8 cellular contexts compared by ENCODE assay signal in the genomic region with DNA sequence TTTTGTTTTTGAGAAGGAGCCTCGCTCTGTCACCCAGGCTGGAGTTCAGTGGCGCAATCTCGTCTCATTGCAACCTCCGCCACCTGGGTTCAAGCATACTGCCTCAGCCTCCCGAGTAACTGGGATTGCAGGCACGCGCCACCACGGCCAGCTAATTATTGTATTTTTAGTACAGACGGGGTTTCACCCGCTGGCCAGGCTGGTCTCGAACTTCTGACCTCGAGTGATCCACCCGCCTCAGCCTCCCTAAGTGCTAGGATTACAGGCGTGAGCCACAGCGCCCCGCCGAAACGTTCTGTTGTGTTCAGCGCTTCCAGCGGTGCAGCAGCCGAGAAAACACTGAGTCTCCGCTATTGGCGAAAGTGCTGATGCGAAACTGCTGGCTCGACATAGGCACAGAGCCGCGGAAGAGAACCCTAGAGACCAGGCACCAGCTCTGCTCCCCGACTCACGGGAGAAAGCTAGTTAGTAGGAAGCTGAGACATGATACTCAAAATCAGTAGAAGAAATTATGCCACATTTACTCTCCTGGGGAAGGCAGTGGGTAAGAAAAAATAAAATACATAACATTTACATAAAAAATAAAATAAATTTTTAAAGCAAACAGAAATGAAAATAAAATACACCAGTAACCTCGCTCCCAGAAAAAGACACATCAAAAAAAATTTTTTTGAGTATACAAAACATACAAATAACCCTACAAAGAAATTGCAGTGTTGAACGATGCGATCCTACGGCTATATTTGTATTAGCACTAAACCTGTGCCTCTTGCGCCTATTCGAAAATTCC. TPM values are rescaled to one million over a fixed set of nuclear protein-coding genes. Genes with fewer than 3 reads are reported as not detected.
DNase-seq lines count a peak whose midpoint lies in the region; ATAC-seq, FAIRE-seq and TF ChIP-seq lines count a peak whose summit lies in the region.

No MANE protein-coding gene starts in this region.

- WGBS in pancreas, 2 donors = 13 to 15% methylated on average over 35 of the region's 35 CpGs

- DNase-seq in NB4 (ENCODE audit: low read depth) (peak; percentile 98), SJSA1 (ENCODE audit: low read depth in 1 of 2, low spot score in 2 of 2) (peak; percentile 88 to 94), glomerular visceral epithelial cell (ENCODE audit: extremely low spot score) (peak; percentile 90), pancreas (peak in 5 of 6 donors; percentile 27 to 69 (median 64)), tibial artery (peak; percentile 89 to 94)
- peak; percentile 91 for DNase-seq in activated naive CD4-positive, alpha-beta T cell treated with Interleukin-2 at 50 U/mL for 16 hours

- POLR2A ChIA-PET in HEK293 (lab: Yijun Ruan, JAX) = interaction anchor here (1.1 to 2.9 kb wide), 5 partner anchors 10 to 113 kb away, joined by 4 to 20 read pairs (median 8); partner anchors contain the start of gene ZNF131

- H3K27ac ChIP-seq in HEK293 (ENCODE audit: extremely low read depth, low read depth, low read length) = peak overlapping the region; percentile 75
- peak overlapping the region; percentile 84 for H3K27ac ChIP-seq in SJSA1
- peak overlapping the region in 2 of 4 donors; percentile 71 to 85 for H3K27ac ChIP-seq in pancreas
- peak overlapping the region; percentile 84 to 85 for H3K27ac ChIP-seq in tibial artery

- H3K36me3 ChIP-seq in HEK293 (ENCODE audit: control insufficient read depth in 2 of 2, insufficient read depth in 1 of 2, low read length in 2 of 2) = no peaks in the 10 kb centered on the region
- H3K36me3 ChIP-seq in SJSA1 = no peaks in the 10 kb centered on the region
- H3K36me3 ChIP-seq in pancreas = no peaks in the 10 kb centered on the region
- no peaks in the 10 kb centered on the region for H3K36me3 ChIP-seq in tibial artery

- TF ChIP-seq POLR2A in NB4 (IDR thresholded peaks at IDR 0.05; ENCODE audit: extremely low read depth, insufficient read length) = peak; percentile 70

- H3K4me3 ChIP-seq in HEK293 (ENCODE audit: low read depth, low read length) = peak overlapping the region; percentile 50
- peak overlapping the region; percentile 89 for H3K4me3 ChIP-seq in NB4 (ENCODE audit: low read depth, low read length)
- peak overlapping the region; percentile 48 for H3K4me3 ChIP-seq in SJSA1
- peak overlapping the region in 2 of 4 donors; percentile 12 to 46 for H3K4me3 ChIP-seq in pancreas
- H3K4me3 ChIP-seq in tibial artery = peak overlapping the region; percentile 53 to 77

- no peaks in the 10 kb centered on the region for H3K9me3 ChIP-seq in HEK293 (ENCODE audit: control insufficient read depth, insufficient read depth, low read depth, low read length)
- H3K9me3 ChIP-seq in SJSA1 (replicated peaks) = no peaks in the 10 kb centered on the region
- no peaks in the 10 kb centered on the region for H3K9me3 ChIP-seq in pancreas
- no peaks in the 10 kb centered on the region for H3K9me3 ChIP-seq in tibial artery

- H3K27me3 ChIP-seq in SJSA1 (replicated peaks) (no peaks in the 10 kb centered on the region; the same call in 1 of the 2 replicates), pancreas (peaks cover 6 to 54% (median 14%) of the 10 kb centered on the region in 4 donors), tibial artery (no peaks in the 10 kb centered on the region)

- peaks cover 3% of the 10 kb centered on the region; the same call in 1 of the 2 replicates for H3K4me1 ChIP-seq in HEK293 (ENCODE audit: control insufficient read depth, insufficient read depth, low read length)
- peaks cover 23% of the 10 kb centered on the region for H3K4me1 ChIP-seq in SJSA1 (replicated peaks)
- H3K4me1 ChIP-seq in pancreas = no peaks in the 10 kb centered on the region
- H3K4me1 ChIP-seq in tibial artery = peaks cover 0 to 18% (median 5%) of the 10 kb centered on the region in 4 donors

- intact Hi-C loops in pancreas (cut with DNase I) (no loop called here), tibial artery (cut with DNase I; ENCODE audit: low total_unique reads) (loop anchor here (5.0 kb wide), 1 partner anchor 34 kb away; the partner anchor contains the start of gene ANXA2R)

- FAIRE-seq in G401.6 (lab: Jason Lieb, UNC) (peak; percentile 86), pancreas (lab: Jason Lieb, UNC) (no peak)

- CTCF ChIA-PET in HEK293 (lab: Yijun Ruan, JAX) = interaction anchor here (0.5 to 3.2 kb wide), 7 partner anchors 12 to 1180 kb away, joined by 3 to 14 read pairs (median 4); no protein-coding TSS in a partner anchor

- TF ChIP-seq CTCF in HEK293 (tag by site-specific recombination; IDR thresholded peaks at IDR 0.05) (peak; percentile 83), NB4 (IDR thresholded peaks at IDR 0.05; ENCODE audit: low read depth, low read length) (peak; percentile 9), pancreas (IDR thresholded peaks at IDR 0.05) (no peak), tibial artery (IDR thresholded peaks at IDR 0.05) (no peak)

- peak; percentile 74 to 87 (median 82) for ATAC-seq in pancreas

TF ChIP-seq in HEK293, 187 proteins besides CTCF, POLR2A, EP300 and RAD21 (continues in another document):
- TF ChIP-seq ZFHX2 (tag by site-specific recombination; conservative IDR thresholded peaks at IDR 0.05) (no peak), ZNF416 (tag by site-specific recombination; IDR thresholded peaks at IDR 0.05) (no peak), ZNF549 (tag by site-specific recombination; IDR thresholded peaks at IDR 0.05) (no peak), ZIC2 (tag by site-specific recombination; IDR thresholded peaks at IDR 0.05) (peak; percentile 52), ZNF354C (tag by site-specific recombination; IDR thresholded peaks at IDR 0.05; ENCODE audit: borderline replicate concordance, low read depth) (no peak), ZBTB8A (tag by site-specific recombination; IDR thresholded peaks at IDR 0.05) (peak; percentile 88), ZNF121 (tag by site-specific recombination; IDR thresholded peaks at IDR 0.05) (peak; percentile 61), WT1 (tag by site-specific recombination; IDR thresholded peaks at IDR 0.05) (peak; percentile 60), PRDM6 (tag by site-specific recombination; IDR thresholded peaks at IDR 0.05) (no peak; the same call in 1 of the 2 replicates), GLIS1 (tag by site-specific recombination; IDR thresholded peaks at IDR 0.05) (peak; percentile 27; the same call in 1 of the 2 replicates), EGR2 (tag by site-specific recombination; IDR thresholded peaks at IDR 0.05; ENCODE audit: low read depth) (no peak), OSR2 (tag by site-specific recombination; IDR thresholded peaks at IDR 0.05) (no peak), ZNF16 (tag by site-specific recombination; IDR thresholded peaks at IDR 0.05; ENCODE audit: low read depth) (peak; percentile 66; the same call in 1 of the 2 replicates), ZSCAN30 (tag by site-specific recombination; IDR thresholded peaks at IDR 0.05) (peak; percentile 40), SP3 (tag by site-specific recombination; IDR thresholded peaks at IDR 0.05) (no peak), ZNF529 (tag by site-specific recombination; IDR thresholded peaks at IDR 0.05; ENCODE audit: insufficient replicate concordance) (no peak), ZNF707 (tag by site-specific recombination; IDR thresholded peaks at IDR 0.05) (no peak), ZNF600 (tag by site-specific recombination; IDR thresholded peaks at IDR 0.05) (peak; percentile 96)
- TF ChIP-seq, protein P1, sequence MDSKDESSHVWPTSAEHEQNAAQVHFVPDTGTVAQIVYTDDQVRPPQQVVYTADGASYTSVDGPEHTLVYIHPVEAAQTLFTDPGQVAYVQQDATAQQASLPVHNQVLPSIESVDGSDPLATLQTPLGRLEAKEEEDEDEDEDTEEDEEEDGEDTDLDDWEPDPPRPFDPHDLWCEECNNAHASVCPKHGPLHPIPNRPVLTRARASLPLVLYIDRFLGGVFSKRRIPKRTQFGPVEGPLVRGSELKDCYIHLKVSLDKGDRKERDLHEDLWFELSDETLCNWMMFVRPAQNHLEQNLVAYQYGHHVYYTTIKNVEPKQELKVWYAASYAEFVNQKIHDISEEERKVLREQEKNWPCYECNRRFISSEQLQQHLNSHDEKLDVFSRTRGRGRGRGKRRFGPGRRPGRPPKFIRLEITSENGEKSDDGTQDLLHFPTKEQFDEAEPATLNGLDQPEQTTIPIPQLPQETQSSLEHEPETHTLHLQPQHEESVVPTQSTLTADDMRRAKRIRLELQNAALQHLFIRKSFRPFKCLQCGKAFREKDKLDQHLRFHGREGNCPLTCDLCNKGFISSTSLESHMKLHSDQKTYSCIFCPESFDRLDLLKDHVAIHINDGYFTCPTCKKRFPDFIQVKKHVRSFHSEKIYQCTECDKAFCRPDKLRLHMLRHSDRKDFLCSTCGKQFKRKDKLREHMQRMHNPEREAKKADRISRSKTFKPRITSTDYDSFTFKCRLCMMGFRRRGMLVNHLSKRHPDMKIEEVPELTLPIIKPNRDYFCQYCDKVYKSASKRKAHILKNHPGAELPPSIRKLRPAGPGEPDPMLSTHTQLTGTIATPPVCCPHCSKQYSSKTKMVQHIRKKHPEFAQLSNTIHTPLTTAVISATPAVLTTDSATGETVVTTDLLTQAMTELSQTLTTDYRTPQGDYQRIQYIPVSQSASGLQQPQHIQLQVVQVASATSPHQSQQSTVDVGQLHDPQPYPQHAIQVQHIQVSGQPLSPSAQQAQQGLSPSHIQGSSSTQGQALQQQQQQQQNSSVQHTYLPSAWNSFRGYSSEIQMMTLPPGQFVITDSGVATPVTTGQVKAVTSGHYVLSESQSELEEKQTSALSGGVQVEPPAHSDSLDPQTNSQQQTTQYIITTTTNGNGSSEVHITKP (tag by site-specific recombination; IDR thresholded peaks at IDR 0.05) = peak; percentile 64
- TF ChIP-seq, protein P2, sequence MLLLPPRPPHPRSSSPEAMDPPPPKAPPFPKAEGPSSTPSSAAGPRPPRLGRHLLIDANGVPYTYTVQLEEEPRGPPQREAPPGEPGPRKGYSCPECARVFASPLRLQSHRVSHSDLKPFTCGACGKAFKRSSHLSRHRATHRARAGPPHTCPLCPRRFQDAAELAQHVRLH (tag by site-specific recombination; IDR thresholded peaks at IDR 0.05) = peak; percentile 95

RNA-seq across cellular contexts. Expression of gene ANXA2R, which starts 31.6 kb away (rescaled TPM):
- 1.4 and 2.5 TPM in 2 replicates for total RNA-seq in SJSA1 (2014; rRNA removed; shearing (Covaris generic))
- total RNA-seq in pancreas = under 1 TPM; 0.32 to 0.90 (median 0.47) TPM
- 1 to 10 TPM in 1 of 2 donors, under 1 TPM in 1; 0.87 to 1.9 TPM for polyA plus RNA-seq in pancreas

Comparison
In these comparisons a context has a peak if more than half of its experiments do, and no peak if none do; other contexts are left out.
1. CTCF ChIP-seq: peak in HEK293 (single experiment) and NB4 (single experiment); none in pancreas (0 of 4) and tibial artery (0 of 2).
2. Peak in every context shown above with its lines, with median percentiles within 50 percentile points of each other: DNase-seq.